Comparison of ENCODE assay signal across 24 cellular contexts in the genomic region with DNA sequence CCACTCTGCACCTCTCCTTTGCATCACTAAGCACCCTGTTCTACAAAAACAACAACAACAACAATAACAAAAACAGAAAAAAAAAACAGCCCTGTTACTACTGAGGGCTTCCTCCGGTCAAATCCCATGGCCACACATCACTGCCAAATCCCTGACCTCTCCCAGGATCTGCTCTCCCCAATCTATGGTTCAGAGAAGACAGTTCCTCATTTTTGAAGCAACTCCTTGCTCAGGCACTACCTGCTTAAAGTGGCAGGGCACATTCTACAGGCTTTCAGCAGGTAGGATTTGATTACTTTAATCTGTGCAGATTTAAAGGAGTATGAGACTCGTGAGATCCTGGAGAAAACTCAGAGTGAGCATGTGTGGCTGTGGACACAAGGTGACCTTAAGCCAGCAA. TPM values are rescaled to one million over a fixed set of nuclear protein-coding genes. Genes with fewer than 3 reads are reported as not detected.
"Had no signal": no experiment of that assay in that cellular context is flagged by ENCODE, and none has a peak within 500 bp of the region (broad histone marks: within the 10 kb centered on the region; RNA-seq: fewer than 3 reads in every experiment).

No MANE protein-coding gene starts in this region.

- H3K27ac ChIP-seq: HL-60, RWPE1 had no signal

- FAIRE-seq: HTR-8/SVneo had no signal

- H3K9me3 ChIP-seq: MG63, SK-N-SH had no signal

- H3K36me3 ChIP-seq: MG63 had no signal

- H3K4me2 ChIP-seq: SK-N-SH had no signal

- H3K9ac ChIP-seq: SK-N-SH had no signal

- H3K4me3 ChIP-seq: MG63 had no signal

- H3K27me3 ChIP-seq: MG63 had no signal

- DNase-seq: KBM-7, MG63, NCI-H1092, NCI-H1417 treated with DMSO at 0.1 percent for 48 hours, NCI-H146, NCI-H1694 treated with DMSO at 0.1 percent for 48 hours, NCI-H2029, NCI-H2081 treated with DMSO at 0.1 percent for 48 hours, NCI-H2171, NCI-H226, NCI-H446, NCI-H510A, NCI-H524 treated with DMSO at 0.1 percent for 48 hours, NCI-H69, NCI-H774, PC-3, SHP77, SK-N-SH, SW 1271, T-cell had no signal

- ATAC-seq: Panc1, PC-3, T-cell had no signal

RNA-seq across cellular contexts. Expression of gene PIK3CG, which starts 46.9 kb away (rescaled TPM):
- total RNA-seq: PC-3 had no signal
- polyA plus RNA-seq: SK-N-SH had no signal
